In the genomic region with DNA sequence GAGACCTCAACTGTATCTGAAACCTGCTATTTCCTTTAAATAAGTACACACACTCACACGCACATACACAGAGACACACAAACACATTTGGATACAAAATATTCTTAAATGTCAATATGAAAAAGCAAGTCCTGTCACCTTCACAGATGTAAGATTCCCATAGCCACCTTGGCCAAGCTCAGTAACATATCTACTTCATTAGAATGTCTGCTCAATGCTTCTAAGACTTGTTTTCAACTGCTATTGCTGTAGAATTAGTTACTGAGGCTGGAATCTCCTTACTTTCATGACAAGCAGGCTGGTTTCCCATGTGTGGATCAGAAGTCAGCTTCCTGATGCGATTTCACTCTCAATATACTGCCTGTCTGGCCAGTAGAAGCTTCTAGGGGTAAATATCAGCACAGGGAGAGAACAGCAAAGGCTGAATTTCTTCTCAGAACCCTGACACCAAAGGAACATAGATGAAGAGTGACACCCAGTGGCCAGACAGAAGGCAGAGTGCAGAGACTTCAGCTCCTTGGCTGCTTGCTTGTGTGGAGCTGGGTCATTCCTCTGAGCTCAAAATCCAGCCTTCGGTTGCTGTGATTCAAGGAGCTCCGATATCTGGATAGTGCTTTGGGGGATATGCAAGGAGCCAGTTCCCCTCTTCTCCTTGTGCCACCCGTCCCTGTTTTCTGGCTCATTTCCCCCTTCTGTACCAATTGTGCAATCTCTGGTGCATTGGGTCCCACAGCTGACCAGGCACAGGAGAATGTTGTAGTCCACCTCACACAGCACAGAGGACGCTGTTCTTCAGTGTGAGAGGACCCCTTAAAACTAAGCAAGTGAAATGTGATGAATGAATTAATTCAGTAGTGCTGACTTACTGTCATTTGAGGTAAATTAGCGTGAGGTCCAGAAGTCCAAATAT, we compare ENCODE assay signal across 8 cellular contexts.
DNase-seq lines count a peak whose midpoint lies in the region; ATAC-seq and TF ChIP-seq lines count a peak whose summit lies in the region.

No MANE protein-coding gene starts in this region.

- peak; percentile 53 for DNase-seq in GM04503 (ENCODE audit: low read depth)
- peak; percentile 70 to 93 for DNase-seq in SW 1271 (lab: John Stamatoyannopoulos, UW)
- DNase-seq in brain microvascular endothelial cell, result peak; percentile 80
- DNase-seq in inferior parietal cortex (ENCODE audit: extremely low spot score), result peak; percentile 91
- peak; percentile 30 for DNase-seq in stimulated activated CD4-positive, alpha-beta T cell treated with anti-CD3 and anti-CD28 coated beads, Interleukin-1b, Interleukin-23, amount 100 ng/mL, for 48 hours
- no peak for DNase-seq in effector CD8-positive, alpha-beta T cell (lab: John Stamatoyannopoulos, UW)

- peaks cover 10% of the 10 kb centered on the region for H3K4me1 ChIP-seq in Loucy (ENCODE audit: insufficient read depth, low read length, poor library complexity, severe bottlenecking)

- no peaks in the 10 kb centered on the region for H3K79me2 ChIP-seq in Loucy (ENCODE audit: insufficient read depth, low read length)

- H3K27me3 ChIP-seq in Loucy (ENCODE audit: insufficient read depth, low read length, poor library complexity, severe bottlenecking), result no peaks in the 10 kb centered on the region
- H3K27me3 ChIP-seq in brain microvascular endothelial cell (replicated peaks), result no peaks in the 10 kb centered on the region

- peak; percentile 91 for TF ChIP-seq CTCF in Loucy (conservative IDR thresholded peaks at IDR 0.05; ENCODE audit: low read length)
- TF ChIP-seq CTCF in brain microvascular endothelial cell (IDR thresholded peaks at IDR 0.05; ENCODE audit: low read depth, low read length, missing control alignments), result peak; percentile 90

- no peaks in the 10 kb centered on the region for H3K9me3 ChIP-seq in Loucy (ENCODE audit: insufficient read depth, low read depth, low read length)

- H3K4me3 ChIP-seq in Loucy (ENCODE audit: low read length, poor library complexity, severe bottlenecking) (no peak overlapping the region), brain microvascular endothelial cell (ENCODE audit: low read depth, low read length) (no peak overlapping the region)

- in situ Hi-C loops in brain microvascular endothelial cell (cut with HindIII; ENCODE audit: low pct_ligation_motif_present, low sequenced_read_pairs), result loop anchor here (25.0 kb wide), 1 partner anchor 377 kb away; no protein-coding TSS in a partner anchor

- peak overlapping the region; percentile 27 for H3K9ac ChIP-seq in Loucy (ENCODE audit: low read depth, low read length, poor library complexity, severe bottlenecking)

- H3K9me2 ChIP-seq in Loucy (replicated peaks; ENCODE audit: low read depth, low read length), result no peaks in the 10 kb centered on the region

- H3K36me3 ChIP-seq in Loucy (ENCODE audit: insufficient read depth, low read length) (no peaks in the 10 kb centered on the region), brain microvascular endothelial cell (replicated peaks) (no peaks in the 10 kb centered on the region)

- H3F3A ChIP-seq in Loucy (ENCODE audit: low read depth), result no peaks in the 10 kb centered on the region

- no peak overlapping the region for H3K27ac ChIP-seq in brain microvascular endothelial cell

- H3K4me2 ChIP-seq in Loucy (ENCODE audit: low read depth, low read length, poor library complexity, severe bottlenecking), result peak overlapping the region; percentile 24

- H2AFZ ChIP-seq in Loucy (ENCODE audit: low read length), result peak overlapping the region; percentile 64

- ATAC-seq in GM21619 (IDR thresholded peaks at IDR 0.05; ENCODE audit: unreplicated experiment), result peak; percentile 81

- no peaks in the 10 kb centered on the region for H4K20me1 ChIP-seq in Loucy (ENCODE audit: insufficient read depth, low read length, poor library complexity, severe bottlenecking)
